ENCODE assay signal across 33 cellular contexts in genomic region chr6:142369266-142369665, GRCh38.
"Had no signal": no experiment of that assay in that cellular context is flagged by ENCODE, and none has a peak within 500 bp of the region (broad histone marks: within the 10 kb centered on the region; RNA-seq: fewer than 3 reads in every experiment).

No MANE protein-coding gene starts in this region.

- H3K4me1 ChIP-seq: adrenal gland, body of pancreas, breast epithelium had no signal

- H3K27ac ChIP-seq: adrenal gland, body of pancreas, brain microvascular endothelial cell, breast epithelium, WERI-Rb-1 had no signal

- H3K4me3 ChIP-seq: adrenal gland, body of pancreas, breast epithelium had no signal

- ATAC-seq: activated CD4-positive, alpha-beta T cell treated with anti-CD3 and anti-CD28 coated beads for 36 hours; activated CD8-positive, alpha-beta T cell treated with anti-CD3 and anti-CD28 coated beads, Interleukin-2, amount 10 ng/mL, durations not matched to agents 7 days and 5 days; activated T-cell treated with anti-CD3 and anti-CD28 coated beads, Interleukin-2, amount 50 U/mL, for 4 hours; activated T-cell treated with anti-CD3 and anti-CD28 coated beads, Interleukin-2, amount 50 U/mL, for 72 hours; activated T-helper 17 cell treated with anti-CD3 and anti-CD28 coated beads, Interleukin-2, amount 50 U/mL, for 72 hours; body of pancreas; WTC11 had no signal

- H3K27me3 ChIP-seq: adrenal gland, body of pancreas, brain microvascular endothelial cell, breast epithelium had no signal

- DNase-seq: activated CD4-positive, alpha-beta memory T cell treated with anti-CD3 and anti-CD28 coated beads, Interleukin-2, amount 10 ng/mL, durations not matched to agents 7 days and 5 days; activated CD4-positive, alpha-beta T cell treated with anti-CD3 and anti-CD28 coated beads for 1 hour; activated CD4-positive, alpha-beta T cell treated with anti-CD3 and anti-CD28 coated beads for 36 hours; activated CD4-positive, alpha-beta T cell treated with anti-CD3 and anti-CD28 coated beads for 48 hours; activated CD4-positive, alpha-beta T cell treated with anti-CD3 and anti-CD28 coated beads, Interleukin-2, amount 10 ng/mL, durations not matched to agents 7 days and 5 days; activated CD4-positive, alpha-beta T cell treated with anti-CD3 and anti-CD28 coated beads, Interleukin-2, amount 50 U/mL, for 48 hours; activated CD4-positive, CD25-positive, alpha-beta regulatory T cell; activated CD8-positive, alpha-beta memory T cell treated with anti-CD3 and anti-CD28 coated beads for 24 hours; activated CD8-positive, alpha-beta memory T cell treated with anti-CD3 and anti-CD28 coated beads, Interleukin-2, amount 50 U/mL, for 4 hours; activated CD8-positive, alpha-beta T cell treated with anti-CD3 and anti-CD28 coated beads, Interleukin-2, amount 10 ng/mL, durations not matched to agents 7 days and 5 days; activated effector memory CD4-positive, alpha-beta T cell treated with anti-CD3 and anti-CD28 coated beads, Interleukin-2, amount 50 U/mL, for 16 hours; activated gamma-delta T cell treated with Interleukin-2 at 50 U/mL for 16 hours; activated naive CD4-positive, alpha-beta T cell; activated naive CD4-positive, alpha-beta T cell treated with anti-CD3 and anti-CD28 coated beads for 36 hours; activated naive CD4-positive, alpha-beta T cell treated with anti-CD3 and anti-CD28 coated beads, Interleukin-2, amount 50 U/mL, for 16 hours; activated naive CD8-positive, alpha-beta T cell treated with anti-CD3 and anti-CD28 coated beads for 36 hours; activated T-cell treated with anti-CD3 and anti-CD28 coated beads for 4 hours; activated T-cell treated with anti-CD3 and anti-CD28 coated beads, Interleukin-2, amount 50 U/mL, for 1 hour; activated T-cell treated with anti-CD3 and anti-CD28 coated beads, Interleukin-2, amount 50 U/mL, for 4 hours; activated T-cell treated with anti-CD3 and anti-CD28 coated beads, Interleukin-2, amount 50 U/mL, for 72 hours; adrenal gland; amniotic stem cell; aorta; body of pancreas; brain microvascular endothelial cell; central memory CD4-positive, alpha-beta T cell; T-helper 2 cell; T-helper 9 cell; WERI-Rb-1 had no signal

- FAIRE-seq: astrocyte had no signal

- H3K9me3 ChIP-seq: adrenal gland, body of pancreas, breast epithelium had no signal

- H3K36me3 ChIP-seq: adrenal gland, brain microvascular endothelial cell, breast epithelium, WERI-Rb-1 had no signal
